Comparison of ENCODE assay signal across 1 cellular context in the genomic region with DNA sequence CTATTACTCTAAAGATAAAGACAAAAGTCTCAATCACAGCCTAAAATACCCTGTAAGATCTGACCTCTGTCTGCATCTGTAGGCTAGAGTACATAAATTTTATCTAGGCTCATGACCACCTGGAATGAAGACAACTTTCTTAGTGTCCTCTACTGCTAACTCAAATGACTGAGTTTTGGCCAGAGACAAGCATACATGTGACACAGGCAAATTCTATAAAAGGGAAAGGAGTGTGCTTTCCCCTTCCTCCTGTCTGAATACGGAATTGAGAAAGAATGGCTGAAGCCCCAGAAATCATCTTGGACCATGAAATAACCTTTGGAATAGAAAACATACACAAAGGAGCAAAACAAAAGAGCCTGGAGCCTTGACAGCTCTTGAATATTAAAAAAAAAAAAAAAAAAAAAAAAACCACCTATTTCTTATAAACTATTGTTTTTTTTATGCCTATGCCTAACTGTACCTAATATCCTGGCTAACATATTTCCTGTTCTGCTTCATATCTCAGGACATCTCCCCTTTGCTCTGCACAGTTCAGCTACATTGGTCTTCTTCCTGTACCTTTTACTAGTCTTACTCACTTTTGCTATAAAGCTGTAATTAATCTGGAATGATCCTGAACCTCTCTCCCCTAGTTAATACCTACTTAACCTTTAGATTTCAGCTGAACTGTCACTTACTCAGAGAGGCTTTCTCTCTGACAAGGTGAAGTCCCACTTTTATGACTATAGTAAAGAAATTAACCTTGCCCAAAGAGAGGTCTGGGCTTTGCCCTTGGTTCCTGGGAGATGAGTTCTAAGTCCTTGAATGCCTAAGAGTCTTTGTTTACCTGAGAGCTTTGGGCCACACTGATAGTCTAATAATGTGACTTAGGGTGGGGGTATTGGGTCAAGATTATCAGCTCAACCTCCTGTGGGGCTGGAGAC.
TF ChIP-seq lines count a peak whose summit lies in the region.

No MANE protein-coding gene starts in this region.

TF ChIP-seq in GM12878, 131 proteins besides CTCF, POLR2A, EP300 and RAD21:
- TF ChIP-seq SMC3 (IDR thresholded peaks at IDR 0.05; ENCODE audit: borderline replicate concordance, low read length) (no peak), LARP7 (IDR thresholded peaks at IDR 0.05) (no peak), ZNF24 (IDR thresholded peaks at IDR 0.05) (no peak)
- TF ChIP-seq, protein P1, sequence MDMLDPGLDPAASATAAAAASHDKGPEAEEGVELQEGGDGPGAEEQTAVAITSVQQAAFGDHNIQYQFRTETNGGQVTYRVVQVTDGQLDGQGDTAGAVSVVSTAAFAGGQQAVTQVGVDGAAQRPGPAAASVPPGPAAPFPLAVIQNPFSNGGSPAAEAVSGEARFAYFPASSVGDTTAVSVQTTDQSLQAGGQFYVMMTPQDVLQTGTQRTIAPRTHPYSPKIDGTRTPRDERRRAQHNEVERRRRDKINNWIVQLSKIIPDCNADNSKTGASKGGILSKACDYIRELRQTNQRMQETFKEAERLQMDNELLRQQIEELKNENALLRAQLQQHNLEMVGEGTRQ (IDR thresholded peaks at IDR 0.05; ENCODE audit: borderline replicate concordance, low read depth, low read length) = no peak
- TF ChIP-seq, protein P2, sequence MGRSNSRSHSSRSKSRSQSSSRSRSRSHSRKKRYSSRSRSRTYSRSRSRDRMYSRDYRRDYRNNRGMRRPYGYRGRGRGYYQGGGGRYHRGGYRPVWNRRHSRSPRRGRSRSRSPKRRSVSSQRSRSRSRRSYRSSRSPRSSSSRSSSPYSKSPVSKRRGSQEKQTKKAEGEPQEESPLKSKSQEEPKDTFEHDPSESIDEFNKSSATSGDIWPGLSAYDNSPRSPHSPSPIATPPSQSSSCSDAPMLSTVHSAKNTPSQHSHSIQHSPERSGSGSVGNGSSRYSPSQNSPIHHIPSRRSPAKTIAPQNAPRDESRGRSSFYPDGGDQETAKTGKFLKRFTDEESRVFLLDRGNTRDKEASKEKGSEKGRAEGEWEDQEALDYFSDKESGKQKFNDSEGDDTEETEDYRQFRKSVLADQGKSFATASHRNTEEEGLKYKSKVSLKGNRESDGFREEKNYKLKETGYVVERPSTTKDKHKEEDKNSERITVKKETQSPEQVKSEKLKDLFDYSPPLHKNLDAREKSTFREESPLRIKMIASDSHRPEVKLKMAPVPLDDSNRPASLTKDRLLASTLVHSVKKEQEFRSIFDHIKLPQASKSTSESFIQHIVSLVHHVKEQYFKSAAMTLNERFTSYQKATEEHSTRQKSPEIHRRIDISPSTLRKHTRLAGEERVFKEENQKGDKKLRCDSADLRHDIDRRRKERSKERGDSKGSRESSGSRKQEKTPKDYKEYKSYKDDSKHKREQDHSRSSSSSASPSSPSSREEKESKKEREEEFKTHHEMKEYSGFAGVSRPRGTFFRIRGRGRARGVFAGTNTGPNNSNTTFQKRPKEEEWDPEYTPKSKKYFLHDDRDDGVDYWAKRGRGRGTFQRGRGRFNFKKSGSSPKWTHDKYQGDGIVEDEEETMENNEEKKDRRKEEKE (IDR thresholded peaks at IDR 0.05) = no peak
